In the genomic region with DNA sequence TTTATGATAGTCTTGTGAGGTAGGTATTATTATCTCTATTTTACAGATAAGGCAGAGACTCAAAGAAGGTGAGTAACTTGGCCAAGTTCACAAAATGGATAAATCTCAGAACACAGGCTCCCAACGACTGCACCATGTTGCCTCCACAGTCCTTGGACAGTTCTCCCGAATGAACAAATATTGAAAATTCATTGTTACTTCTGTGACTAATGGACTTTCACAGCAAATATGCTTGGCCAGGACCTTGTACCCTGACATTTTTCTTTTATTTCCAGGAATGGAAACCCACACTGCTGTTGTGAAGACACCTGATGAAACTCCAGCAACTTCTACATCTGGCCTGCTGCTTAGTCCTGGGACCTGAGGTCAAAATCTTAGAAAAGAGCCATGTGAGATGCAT, we compare ENCODE assay signal across 2 cellular contexts.
A peak's percentile ranks its signal among the peaks of the same experiment; 100 is the strongest.
TF ChIP-seq lines count a peak whose summit lies in the region.

No MANE protein-coding gene starts in this region.

TF ChIP-seq in HepG2, 621 proteins besides CTCF, POLR2A, EP300 and RAD21 (continues in another document):
- TF ChIP-seq ETV5 (CRISPR knock-in tag; IDR thresholded peaks at IDR 0.05; ENCODE audit: borderline replicate concordance) (no peak), BCL6 (CRISPR knock-in tag; IDR thresholded peaks at IDR 0.05) (peak; percentile 96), PPARG (CRISPR knock-in tag; conservative IDR thresholded peaks at IDR 0.05) (no peak), ZNF550 (CRISPR knock-in tag; IDR thresholded peaks at IDR 0.05; ENCODE audit: borderline replicate concordance) (no peak), ZNF572 (CRISPR knock-in tag; IDR thresholded peaks at IDR 0.05) (no peak), ZNF496 (CRISPR knock-in tag; IDR thresholded peaks at IDR 0.05; ENCODE audit: insufficient replicate concordance) (no peak), SALL1 (CRISPR knock-in tag; IDR thresholded peaks at IDR 0.05) (peak; percentile 31; the same call in 1 of the 2 replicates), ATF7 (IDR thresholded peaks at IDR 0.05) (no peak), ATF7 (CRISPR knock-in tag; IDR thresholded peaks at IDR 0.05) (no peak), SOX13 (IDR thresholded peaks at IDR 0.05) (no peak), SOX13 (CRISPR knock-in tag; conservative IDR thresholded peaks at IDR 0.05 in 1 of 2, IDR thresholded peaks at IDR 0.05 in 1 of 2) (peak in 1 of 2 experiments; percentile 82; a peak in 2 of 4 replicates), SOX5 (CRISPR knock-in tag; IDR thresholded peaks at IDR 0.05; ENCODE audit: borderline replicate concordance) (peak; percentile 71; the same call in 1 of the 2 replicates), MYNN (CRISPR knock-in tag; IDR thresholded peaks at IDR 0.05; ENCODE audit: low read depth) (no peak)
- TF ChIP-seq, protein P1, sequence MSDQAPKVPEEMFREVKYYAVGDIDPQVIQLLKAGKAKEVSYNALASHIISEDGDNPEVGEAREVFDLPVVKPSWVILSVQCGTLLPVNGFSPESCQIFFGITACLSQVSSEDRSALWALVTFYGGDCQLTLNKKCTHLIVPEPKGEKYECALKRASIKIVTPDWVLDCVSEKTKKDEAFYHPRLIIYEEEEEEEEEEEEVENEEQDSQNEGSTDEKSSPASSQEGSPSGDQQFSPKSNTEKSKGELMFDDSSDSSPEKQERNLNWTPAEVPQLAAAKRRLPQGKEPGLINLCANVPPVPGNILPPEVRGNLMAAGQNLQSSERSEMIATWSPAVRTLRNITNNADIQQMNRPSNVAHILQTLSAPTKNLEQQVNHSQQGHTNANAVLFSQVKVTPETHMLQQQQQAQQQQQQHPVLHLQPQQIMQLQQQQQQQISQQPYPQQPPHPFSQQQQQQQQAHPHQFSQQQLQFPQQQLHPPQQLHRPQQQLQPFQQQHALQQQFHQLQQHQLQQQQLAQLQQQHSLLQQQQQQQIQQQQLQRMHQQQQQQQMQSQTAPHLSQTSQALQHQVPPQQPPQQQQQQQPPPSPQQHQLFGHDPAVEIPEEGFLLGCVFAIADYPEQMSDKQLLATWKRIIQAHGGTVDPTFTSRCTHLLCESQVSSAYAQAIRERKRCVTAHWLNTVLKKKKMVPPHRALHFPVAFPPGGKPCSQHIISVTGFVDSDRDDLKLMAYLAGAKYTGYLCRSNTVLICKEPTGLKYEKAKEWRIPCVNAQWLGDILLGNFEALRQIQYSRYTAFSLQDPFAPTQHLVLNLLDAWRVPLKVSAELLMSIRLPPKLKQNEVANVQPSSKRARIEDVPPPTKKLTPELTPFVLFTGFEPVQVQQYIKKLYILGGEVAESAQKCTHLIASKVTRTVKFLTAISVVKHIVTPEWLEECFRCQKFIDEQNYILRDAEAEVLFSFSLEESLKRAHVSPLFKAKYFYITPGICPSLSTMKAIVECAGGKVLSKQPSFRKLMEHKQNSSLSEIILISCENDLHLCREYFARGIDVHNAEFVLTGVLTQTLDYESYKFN (CRISPR knock-in tag; conservative IDR thresholded peaks at IDR 0.05) = peak; percentile 69
- TF ChIP-seq, protein P2, sequence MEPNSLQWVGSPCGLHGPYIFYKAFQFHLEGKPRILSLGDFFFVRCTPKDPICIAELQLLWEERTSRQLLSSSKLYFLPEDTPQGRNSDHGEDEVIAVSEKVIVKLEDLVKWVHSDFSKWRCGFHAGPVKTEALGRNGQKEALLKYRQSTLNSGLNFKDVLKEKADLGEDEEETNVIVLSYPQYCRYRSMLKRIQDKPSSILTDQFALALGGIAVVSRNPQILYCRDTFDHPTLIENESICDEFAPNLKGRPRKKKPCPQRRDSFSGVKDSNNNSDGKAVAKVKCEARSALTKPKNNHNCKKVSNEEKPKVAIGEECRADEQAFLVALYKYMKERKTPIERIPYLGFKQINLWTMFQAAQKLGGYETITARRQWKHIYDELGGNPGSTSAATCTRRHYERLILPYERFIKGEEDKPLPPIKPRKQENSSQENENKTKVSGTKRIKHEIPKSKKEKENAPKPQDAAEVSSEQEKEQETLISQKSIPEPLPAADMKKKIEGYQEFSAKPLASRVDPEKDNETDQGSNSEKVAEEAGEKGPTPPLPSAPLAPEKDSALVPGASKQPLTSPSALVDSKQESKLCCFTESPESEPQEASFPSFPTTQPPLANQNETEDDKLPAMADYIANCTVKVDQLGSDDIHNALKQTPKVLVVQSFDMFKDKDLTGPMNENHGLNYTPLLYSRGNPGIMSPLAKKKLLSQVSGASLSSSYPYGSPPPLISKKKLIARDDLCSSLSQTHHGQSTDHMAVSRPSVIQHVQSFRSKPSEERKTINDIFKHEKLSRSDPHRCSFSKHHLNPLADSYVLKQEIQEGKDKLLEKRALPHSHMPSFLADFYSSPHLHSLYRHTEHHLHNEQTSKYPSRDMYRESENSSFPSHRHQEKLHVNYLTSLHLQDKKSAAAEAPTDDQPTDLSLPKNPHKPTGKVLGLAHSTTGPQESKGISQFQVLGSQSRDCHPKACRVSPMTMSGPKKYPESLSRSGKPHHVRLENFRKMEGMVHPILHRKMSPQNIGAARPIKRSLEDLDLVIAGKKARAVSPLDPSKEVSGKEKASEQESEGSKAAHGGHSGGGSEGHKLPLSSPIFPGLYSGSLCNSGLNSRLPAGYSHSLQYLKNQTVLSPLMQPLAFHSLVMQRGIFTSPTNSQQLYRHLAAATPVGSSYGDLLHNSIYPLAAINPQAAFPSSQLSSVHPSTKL (CRISPR knock-in tag; IDR thresholded peaks at IDR 0.05) = peak; percentile 68; the same call in 1 of the 2 replicates
- TF ChIP-seq, protein P3, sequence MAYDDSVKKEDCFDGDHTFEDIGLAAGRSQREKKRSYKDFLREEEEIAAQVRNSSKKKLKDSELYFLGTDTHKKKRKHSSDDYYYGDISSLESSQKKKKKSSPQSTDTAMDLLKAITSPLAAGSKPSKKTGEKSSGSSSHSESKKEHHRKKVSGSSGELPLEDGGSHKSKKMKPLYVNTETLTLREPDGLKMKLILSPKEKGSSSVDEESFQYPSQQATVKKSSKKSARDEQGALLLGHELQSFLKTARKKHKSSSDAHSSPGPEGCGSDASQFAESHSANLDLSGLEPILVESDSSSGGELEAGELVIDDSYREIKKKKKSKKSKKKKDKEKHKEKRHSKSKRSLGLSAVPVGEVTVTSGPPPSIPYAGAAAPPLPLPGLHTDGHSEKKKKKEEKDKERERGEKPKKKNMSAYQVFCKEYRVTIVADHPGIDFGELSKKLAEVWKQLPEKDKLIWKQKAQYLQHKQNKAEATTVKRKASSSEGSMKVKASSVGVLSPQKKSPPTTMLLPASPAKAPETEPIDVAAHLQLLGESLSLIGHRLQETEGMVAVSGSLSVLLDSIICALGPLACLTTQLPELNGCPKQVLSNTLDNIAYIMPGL (CRISPR knock-in tag; IDR thresholded peaks at IDR 0.05; ENCODE audit: borderline replicate concordance in 1 of 2, low read depth in 1 of 2) = 0 out of 4 replicates have a peak, but pooled peaks of 1 of the 2 experiments have one; percentile 27
- TF ChIP-seq, protein P4, sequence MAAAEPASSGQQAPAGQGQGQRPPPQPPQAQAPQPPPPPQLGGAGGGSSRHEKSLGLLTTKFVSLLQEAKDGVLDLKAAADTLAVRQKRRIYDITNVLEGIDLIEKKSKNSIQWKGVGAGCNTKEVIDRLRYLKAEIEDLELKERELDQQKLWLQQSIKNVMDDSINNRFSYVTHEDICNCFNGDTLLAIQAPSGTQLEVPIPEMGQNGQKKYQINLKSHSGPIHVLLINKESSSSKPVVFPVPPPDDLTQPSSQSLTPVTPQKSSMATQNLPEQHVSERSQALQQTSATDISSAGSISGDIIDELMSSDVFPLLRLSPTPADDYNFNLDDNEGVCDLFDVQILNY (CRISPR knock-in tag; conservative IDR thresholded peaks at IDR 0.05) = no peak

TF ChIP-seq in H1, 55 proteins besides CTCF, POLR2A, EP300 and RAD21:
- no peak for TF ChIP-seq TBP (IDR thresholded peaks at IDR 0.05; ENCODE audit: low read depth, low read length)
- TF ChIP-seq FOSL1 (IDR thresholded peaks at IDR 0.05; ENCODE audit: insufficient read depth, low read depth, low read length) = no peak
- no peak for TF ChIP-seq PHF8 (conservative IDR thresholded peaks at IDR 0.05; ENCODE audit: low read depth, low read length)
- no peak for TF ChIP-seq SIRT6 (IDR thresholded peaks at IDR 0.05; ENCODE audit: low read length)
- no peak for TF ChIP-seq JUND (IDR thresholded peaks at IDR 0.05; ENCODE audit: low read length)
- TF ChIP-seq ZNF274 (IDR thresholded peaks at IDR 0.05; ENCODE audit: borderline replicate concordance, extremely low read depth, low read length) = no peak
- TF ChIP-seq BACH1 (IDR thresholded peaks at IDR 0.05; ENCODE audit: low read length) = no peak
- no peak for TF ChIP-seq SRF (IDR thresholded peaks at IDR 0.05; ENCODE audit: low read depth, low read length)
- no peak for TF ChIP-seq SAP30 (IDR thresholded peaks at IDR 0.05; ENCODE audit: insufficient read depth, insufficient replicate concordance, low read length)
- TF ChIP-seq SP4 (IDR thresholded peaks at IDR 0.05; ENCODE audit: low read length) = no peak
- no peak for TF ChIP-seq TEAD4 (IDR thresholded peaks at IDR 0.05; ENCODE audit: low read depth, low read length)
TF ChIP-seq in H1: peak in this region for 0.
